Comparison of ENCODE assay signal across 8 cellular contexts in the genomic region with DNA sequence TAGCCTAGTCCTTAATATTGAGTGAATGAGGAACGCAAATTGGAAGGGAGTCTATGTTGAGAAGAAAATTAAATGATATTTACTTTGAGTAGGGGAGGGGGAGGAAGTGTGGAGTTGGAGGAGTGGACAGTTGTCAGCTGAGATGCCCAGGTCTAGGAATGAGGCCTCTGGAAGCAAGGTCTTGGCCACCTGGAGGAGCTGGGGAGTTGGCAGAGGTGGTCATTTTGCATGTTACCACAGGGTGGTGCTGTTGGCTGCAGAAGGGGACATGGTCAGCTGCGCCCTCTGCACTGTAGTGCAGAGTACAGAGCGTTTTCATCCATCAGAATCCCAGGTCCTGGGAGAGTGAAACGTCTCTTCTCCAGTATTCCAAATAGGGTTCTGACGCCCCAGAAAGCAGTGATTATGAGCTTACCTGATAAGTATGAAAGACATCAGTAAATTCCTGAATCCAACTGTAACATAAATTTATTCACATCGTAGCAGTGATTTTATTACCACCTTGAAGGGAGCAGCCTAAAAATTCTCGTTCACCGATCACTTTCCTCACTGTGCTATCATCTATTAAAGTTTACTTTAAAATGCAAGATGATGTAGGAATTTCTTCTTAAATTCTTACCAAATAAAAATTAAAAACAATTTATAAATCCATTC. TPM values are rescaled to one million over a fixed set of nuclear protein-coding genes. Genes with fewer than 3 reads are reported as not detected.
A peak's percentile ranks its signal among the peaks of the same experiment; 100 is the strongest.
DNase-seq lines count a peak whose midpoint lies in the region; ATAC-seq and TF ChIP-seq lines count a peak whose summit lies in the region.

No MANE protein-coding gene starts in this region.

- ATAC-seq in T-helper 17 cell = peak; percentile 60

- H3K36me3 Mint-ChIP-seq in T-helper 17 cell (ENCODE audit: low read depth) = peaks cover 4% of the 10 kb centered on the region

- H3K9ac ChIP-seq in liver (ENCODE audit: low read depth in 1 of 2, low read length in 2 of 2) = no peak overlapping the region

- H3K27me3 ChIP-seq in liver (ENCODE audit: control insufficient read depth in 4 of 4, insufficient read depth in 4 of 4, low read length in 3 of 4) = no peaks in the 10 kb centered on the region

- TF ChIP-seq CTCF in coronary artery (IDR thresholded peaks at IDR 0.05) = peak; percentile 71
- peak; percentile 90 for TF ChIP-seq CTCF in liver (IDR thresholded peaks at IDR 0.05; ENCODE audit: low read depth, low read length, missing input control)

- DNase-seq in activated effector memory CD4-positive, alpha-beta T cell treated with anti-CD3 and anti-CD28 coated beads, Interleukin-2, amount 50 U/mL, for 16 hours = peak; percentile 73
- no peak for DNase-seq in activated effector memory CD4-positive, alpha-beta T cell treated with Interleukin-2 at 50 U/mL for 16 hours
- DNase-seq in NCI-H1105 treated with DMSO at 0.1 percent for 48 hours (lab: John Stamatoyannopoulos, UW) (peak; percentile 45), T-helper 17 cell (no peak), coronary artery (ENCODE audit: low spot score) (peak; percentile 81), superior temporal gyrus (ENCODE audit: extremely low spot score) (peak; percentile 83), occipital lobe (lab: John Stamatoyannopoulos, UW) (no peak)

- peaks cover 11 to 36% (median 27%) of the 10 kb centered on the region in 4 donors for H3K36me3 ChIP-seq in liver (ENCODE audit: control insufficient read depth in 4 of 4, insufficient read depth in 3 of 4, low read depth in 1 of 4, low read length in 3 of 4)

- peak overlapping the region; percentile 21 for H3K27ac Mint-ChIP-seq in T-helper 17 cell

- peaks cover 0 to 16% (median 15%) of the 10 kb centered on the region in 4 donors for H3K4me1 ChIP-seq in liver (ENCODE audit: control insufficient read depth in 4 of 4, insufficient read depth in 4 of 4, low read length in 3 of 4)

- H3K4me3 Mint-ChIP-seq in T-helper 17 cell = no peak overlapping the region

- H3K27ac ChIP-seq in coronary artery (no peak overlapping the region), liver (ENCODE audit: low read depth in 1 of 2, low read length in 2 of 2) (no peak overlapping the region)

- peaks cover 11% of the 10 kb centered on the region for H3K4me1 Mint-ChIP-seq in T-helper 17 cell

- TF ChIP-seq RAD21 in liver (IDR thresholded peaks at IDR 0.05) = peak; percentile 96 to 97

- no peaks in the 10 kb centered on the region for H3K9me3 ChIP-seq in T-helper 17 cell (ENCODE audit: control insufficient read depth, low read length, poor library complexity, severe bottlenecking)
- no peaks in the 10 kb centered on the region for H3K9me3 ChIP-seq in liver (ENCODE audit: control insufficient read depth in 4 of 4, low read length in 3 of 4)

- H3K4me3 ChIP-seq in coronary artery (no peak overlapping the region), liver (ENCODE audit: low read depth in 1 of 3, low read length in 3 of 3) (no peak overlapping the region)

- WGBS in liver = 53% methylated on average over 8 of the region's 8 CpGs

- no peaks in the 10 kb centered on the region for H3K27me3 Mint-ChIP-seq in T-helper 17 cell

TF ChIP-seq in liver, 16 proteins besides CTCF, POLR2A, EP300 and RAD21:
- TF ChIP-seq, protein P1, sequence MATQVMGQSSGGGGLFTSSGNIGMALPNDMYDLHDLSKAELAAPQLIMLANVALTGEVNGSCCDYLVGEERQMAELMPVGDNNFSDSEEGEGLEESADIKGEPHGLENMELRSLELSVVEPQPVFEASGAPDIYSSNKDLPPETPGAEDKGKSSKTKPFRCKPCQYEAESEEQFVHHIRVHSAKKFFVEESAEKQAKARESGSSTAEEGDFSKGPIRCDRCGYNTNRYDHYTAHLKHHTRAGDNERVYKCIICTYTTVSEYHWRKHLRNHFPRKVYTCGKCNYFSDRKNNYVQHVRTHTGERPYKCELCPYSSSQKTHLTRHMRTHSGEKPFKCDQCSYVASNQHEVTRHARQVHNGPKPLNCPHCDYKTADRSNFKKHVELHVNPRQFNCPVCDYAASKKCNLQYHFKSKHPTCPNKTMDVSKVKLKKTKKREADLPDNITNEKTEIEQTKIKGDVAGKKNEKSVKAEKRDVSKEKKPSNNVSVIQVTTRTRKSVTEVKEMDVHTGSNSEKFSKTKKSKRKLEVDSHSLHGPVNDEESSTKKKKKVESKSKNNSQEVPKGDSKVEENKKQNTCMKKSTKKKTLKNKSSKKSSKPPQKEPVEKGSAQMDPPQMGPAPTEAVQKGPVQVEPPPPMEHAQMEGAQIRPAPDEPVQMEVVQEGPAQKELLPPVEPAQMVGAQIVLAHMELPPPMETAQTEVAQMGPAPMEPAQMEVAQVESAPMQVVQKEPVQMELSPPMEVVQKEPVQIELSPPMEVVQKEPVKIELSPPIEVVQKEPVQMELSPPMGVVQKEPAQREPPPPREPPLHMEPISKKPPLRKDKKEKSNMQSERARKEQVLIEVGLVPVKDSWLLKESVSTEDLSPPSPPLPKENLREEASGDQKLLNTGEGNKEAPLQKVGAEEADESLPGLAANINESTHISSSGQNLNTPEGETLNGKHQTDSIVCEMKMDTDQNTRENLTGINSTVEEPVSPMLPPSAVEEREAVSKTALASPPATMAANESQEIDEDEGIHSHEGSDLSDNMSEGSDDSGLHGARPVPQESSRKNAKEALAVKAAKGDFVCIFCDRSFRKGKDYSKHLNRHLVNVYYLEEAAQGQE (IDR thresholded peaks at IDR 0.05) = no peak
- TF ChIP-seq TAF1 (conservative IDR thresholded peaks at IDR 0.05) (no peak), GABPA (IDR thresholded peaks at IDR 0.05 in 1 of 2, conservative IDR thresholded peaks at IDR 0.05 in 1 of 2) (no peak), HNF4G (IDR thresholded peaks at IDR 0.05) (peak; percentile 95), SP1 (IDR thresholded peaks at IDR 0.05) (peak; percentile 49), NR2F2 (IDR thresholded peaks at IDR 0.05) (no peak), RXRA (IDR thresholded peaks at IDR 0.05) (peak; percentile 44 to 62), HNF4A (conservative IDR thresholded peaks at IDR 0.05) (peak; percentile 99), FOXA1 (IDR thresholded peaks at IDR 0.05) (no peak), YY1 (IDR thresholded peaks at IDR 0.05) (no peak), FOXA2 (IDR thresholded peaks at IDR 0.05) (no peak), EGR1 (IDR thresholded peaks at IDR 0.05; ENCODE audit: low read depth in 2 of 2) (no peak), JUND (IDR thresholded peaks at IDR 0.05) (no peak)
- TF ChIP-seq, protein P2, sequence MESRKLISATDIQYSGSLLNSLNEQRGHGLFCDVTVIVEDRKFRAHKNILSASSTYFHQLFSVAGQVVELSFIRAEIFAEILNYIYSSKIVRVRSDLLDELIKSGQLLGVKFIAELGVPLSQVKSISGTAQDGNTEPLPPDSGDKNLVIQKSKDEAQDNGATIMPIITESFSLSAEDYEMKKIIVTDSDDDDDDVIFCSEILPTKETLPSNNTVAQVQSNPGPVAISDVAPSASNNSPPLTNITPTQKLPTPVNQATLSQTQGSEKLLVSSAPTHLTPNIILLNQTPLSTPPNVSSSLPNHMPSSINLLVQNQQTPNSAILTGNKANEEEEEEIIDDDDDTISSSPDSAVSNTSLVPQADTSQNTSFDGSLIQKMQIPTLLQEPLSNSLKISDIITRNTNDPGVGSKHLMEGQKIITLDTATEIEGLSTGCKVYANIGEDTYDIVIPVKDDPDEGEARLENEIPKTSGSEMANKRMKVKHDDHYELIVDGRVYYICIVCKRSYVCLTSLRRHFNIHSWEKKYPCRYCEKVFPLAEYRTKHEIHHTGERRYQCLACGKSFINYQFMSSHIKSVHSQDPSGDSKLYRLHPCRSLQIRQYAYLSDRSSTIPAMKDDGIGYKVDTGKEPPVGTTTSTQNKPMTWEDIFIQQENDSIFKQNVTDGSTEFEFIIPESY (IDR thresholded peaks at IDR 0.05) = no peak
- TF ChIP-seq, protein P3, sequence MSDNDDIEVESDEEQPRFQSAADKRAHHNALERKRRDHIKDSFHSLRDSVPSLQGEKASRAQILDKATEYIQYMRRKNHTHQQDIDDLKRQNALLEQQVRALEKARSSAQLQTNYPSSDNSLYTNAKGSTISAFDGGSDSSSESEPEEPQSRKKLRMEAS (IDR thresholded peaks at IDR 0.05) = no peak
- TF ChIP-seq, protein P4, sequence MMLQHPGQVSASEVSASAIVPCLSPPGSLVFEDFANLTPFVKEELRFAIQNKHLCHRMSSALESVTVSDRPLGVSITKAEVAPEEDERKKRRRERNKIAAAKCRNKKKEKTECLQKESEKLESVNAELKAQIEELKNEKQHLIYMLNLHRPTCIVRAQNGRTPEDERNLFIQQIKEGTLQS (IDR thresholded peaks at IDR 0.05) = no peak

RNA-seq across cellular contexts. Expression of a gene that starts 13.8 kb away (rescaled TPM):
- total RNA-seq in T-helper 17 cell = 100 to 1,000 TPM; 106 to 123 TPM
- 100 to 1,000 TPM; 107 to 131 TPM for total RNA-seq in liver
- 100 to 1,000 TPM; 231 to 297 TPM for polyA plus RNA-seq in liver
- total RNA-seq in occipital lobe = 112 TPM

RNA-seq across cellular contexts. Expression of a gene that starts 34.7 kb away (rescaled TPM):
- total RNA-seq in T-helper 17 cell (1 to 10 TPM in 1 of 2 donors, under 1 TPM in 1; 0.50 to 1.1 TPM), liver (under 1 TPM; under 0.01 to 0.09 TPM), occipital lobe (not detected)
- under 1 TPM in 1 of 2 donors, not detected in 1; 0.02 TPM for polyA plus RNA-seq in liver

RNA-seq across cellular contexts. Expression of a gene that starts 50.8 kb away (rescaled TPM):
- total RNA-seq in T-helper 17 cell (1 to 10 TPM; 1.1 to 1.8 TPM), liver (100 to 1,000 TPM in 1 of 2 donors, 10 to 100 TPM in 1; 60.7 to 424 TPM), occipital lobe (19.7 TPM)
- polyA plus RNA-seq in liver = 100 to 1,000 TPM in 1 of 2 donors, 10 to 100 TPM in 1; 68.6 to 142 TPM

Comparison
In these comparisons a context has a peak if more than half of its experiments do, and no peak if none do; other contexts are left out.
1. DNase-seq: peak in activated effector memory CD4-positive, alpha-beta T cell treated with anti-CD3 and anti-CD28 coated beads, Interleukin-2, amount 50 U/mL, for 16 hours (single experiment), NCI-H1105 treated with DMSO at 0.1 percent for 48 hours (single experiment), coronary artery (single experiment) and superior temporal gyrus (single experiment); none in activated effector memory CD4-positive, alpha-beta T cell treated with Interleukin-2 at 50 U/mL for 16 hours (single experiment), T-helper 17 cell (0 of 3) and occipital lobe (single experiment).